Comparison of ENCODE assay signal across 21 cellular contexts in the genomic region with DNA sequence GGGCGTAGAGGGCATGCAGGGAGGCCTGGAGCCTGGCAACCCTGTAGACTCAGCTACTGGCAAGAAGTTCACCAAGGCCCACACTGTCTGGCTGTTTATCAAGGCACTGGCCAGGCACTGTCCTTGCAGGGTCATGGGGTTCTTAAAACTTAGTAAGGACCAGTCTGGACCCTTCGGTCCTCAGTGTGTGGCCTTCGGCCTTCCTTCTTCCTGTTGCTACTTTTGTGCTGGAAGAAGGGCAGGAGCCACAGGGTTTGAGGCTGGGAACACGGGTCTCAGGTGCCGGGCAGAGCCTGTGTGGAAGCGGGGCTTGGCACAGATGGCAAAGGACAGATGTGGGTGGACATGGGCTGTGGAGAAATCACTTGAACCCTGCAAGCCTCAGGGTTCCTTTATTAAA.
"Had no signal": no experiment of that assay in that cellular context is flagged by ENCODE, and none has a peak within 500 bp of the region (broad histone marks: within the 10 kb centered on the region; RNA-seq: fewer than 3 reads in every experiment).

No MANE protein-coding gene starts in this region.

- H3K9me3 Mint-ChIP-seq: activated CD8-positive, alpha-beta T cell treated with anti-CD3 and anti-CD28 coated beads for 36 hours; activated naive CD8-positive, alpha-beta T cell treated with anti-CD3 and anti-CD28 coated beads, Interleukin-2, amount 10 ng/mL, durations not matched to agents 7 days and 5 days; neural crest cell had no signal

- H3K79me2 ChIP-seq: hepatocyte had no signal

- H3K36me3 ChIP-seq: breast epithelium, pancreas, WERI-Rb-1 had no signal

- H3K27ac ChIP-seq: breast epithelium, hepatocyte, pancreas, psoas muscle, tibial artery, WERI-Rb-1 had no signal

- DNase-seq: activated CD4-positive, alpha-beta T cell treated with anti-CD3 and anti-CD28 coated beads, Interleukin-2, amount 10 ng/mL, durations not matched to agents 7 days and 5 days; activated CD4-positive, CD25-positive, alpha-beta regulatory T cell treated with anti-CD3 and anti-CD28 coated beads, Interleukin-2, amount 50 U/mL, for 72 hours; activated CD8-positive, alpha-beta T cell treated with anti-CD3 and anti-CD28 coated beads for 36 hours; activated naive CD4-positive, alpha-beta T cell treated with anti-CD3 and anti-CD28 coated beads for 36 hours; activated naive CD8-positive, alpha-beta T cell treated with anti-CD3 and anti-CD28 coated beads, Interleukin-2, amount 10 ng/mL, durations not matched to agents 7 days and 5 days; activated T-cell treated with anti-CD3 and anti-CD28 coated beads, Interleukin-2, amount 50 U/mL, for 1 hour; amniotic stem cell; foreskin fibroblast; midbrain; pancreas; SK-N-SH; stimulated activated CD4-positive, alpha-beta T cell treated with anti-CD3 and anti-CD28 coated beads, Interleukin-12 subunit alpha, Interleukin-12 subunit beta, amount 100 ng/mL, for 4 hours; stimulated activated CD4-positive, alpha-beta T cell treated with anti-CD3 and anti-CD28 coated beads, Interleukin-4, amount 100 ng/mL, for 4 hours; stimulated activated naive CD8-positive, alpha-beta T cell treated with anti-CD3 and anti-CD28 coated beads, Interleukin-15, amount 100 ng/mL, for 72 hours; tibial artery; WERI-Rb-1 had no signal

- H3K9me3 ChIP-seq: breast epithelium, pancreas, psoas muscle, SK-N-SH, tibial artery had no signal

- H3K4me3 ChIP-seq: breast epithelium, hepatocyte, pancreas, psoas muscle, tibial artery had no signal

- ATAC-seq: activated CD8-positive, alpha-beta T cell treated with anti-CD3 and anti-CD28 coated beads for 36 hours; stimulated activated naive CD8-positive, alpha-beta T cell treated with anti-CD3 and anti-CD28 coated beads, Interleukin-15, amount 100 ng/mL, for 72 hours had no signal

- H3K27me3 Mint-ChIP-seq: activated CD4-positive, alpha-beta T cell treated with anti-CD3 and anti-CD28 coated beads, Interleukin-2, amount 10 ng/mL, durations not matched to agents 7 days and 5 days; activated CD8-positive, alpha-beta T cell treated with anti-CD3 and anti-CD28 coated beads for 36 hours; activated naive CD8-positive, alpha-beta T cell treated with anti-CD3 and anti-CD28 coated beads, Interleukin-2, amount 10 ng/mL, durations not matched to agents 7 days and 5 days; stimulated activated naive CD8-positive, alpha-beta T cell treated with anti-CD3 and anti-CD28 coated beads, Interleukin-15, amount 100 ng/mL, for 72 hours had no signal

- H3K4me1 ChIP-seq: breast epithelium, pancreas had no signal

- H3K4me2 ChIP-seq: hepatocyte, SK-N-SH had no signal

- H2AFZ ChIP-seq: hepatocyte had no signal

- H3K27ac Mint-ChIP-seq: activated naive CD4-positive, alpha-beta T cell treated with anti-CD3 and anti-CD28 coated beads for 36 hours; stimulated activated naive CD8-positive, alpha-beta T cell treated with anti-CD3 and anti-CD28 coated beads, Interleukin-15, amount 100 ng/mL, for 72 hours had no signal

- H3K9ac ChIP-seq: SK-N-SH had no signal

- H3K27me3 ChIP-seq: breast epithelium, hepatocyte, pancreas, tibial artery had no signal

- H3K4me1 Mint-ChIP-seq: activated CD4-positive, alpha-beta T cell treated with anti-CD3 and anti-CD28 coated beads, Interleukin-2, amount 10 ng/mL, durations not matched to agents 7 days and 5 days; activated naive CD8-positive, alpha-beta T cell treated with anti-CD3 and anti-CD28 coated beads, Interleukin-2, amount 10 ng/mL, durations not matched to agents 7 days and 5 days; neural crest cell; stimulated activated naive CD8-positive, alpha-beta T cell treated with anti-CD3 and anti-CD28 coated beads, Interleukin-15, amount 100 ng/mL, for 72 hours had no signal

- H3K4me3 Mint-ChIP-seq: activated CD4-positive, alpha-beta T cell treated with anti-CD3 and anti-CD28 coated beads, Interleukin-2, amount 10 ng/mL, durations not matched to agents 7 days and 5 days; activated CD8-positive, alpha-beta T cell treated with anti-CD3 and anti-CD28 coated beads for 36 hours; activated naive CD4-positive, alpha-beta T cell treated with anti-CD3 and anti-CD28 coated beads for 36 hours; activated naive CD8-positive, alpha-beta T cell treated with anti-CD3 and anti-CD28 coated beads, Interleukin-2, amount 10 ng/mL, durations not matched to agents 7 days and 5 days; neural crest cell; stimulated activated naive CD8-positive, alpha-beta T cell treated with anti-CD3 and anti-CD28 coated beads, Interleukin-15, amount 100 ng/mL, for 72 hours; T-helper 2 cell treated with Interferon-gamma antibody and Interleukin-4, amounts not matched to agents 5 μg/mL and 100 μg/mL, for 36 hours had no signal

- H3K36me3 Mint-ChIP-seq: activated naive CD8-positive, alpha-beta T cell treated with anti-CD3 and anti-CD28 coated beads, Interleukin-2, amount 10 ng/mL, durations not matched to agents 7 days and 5 days had no signal
